9 cellular contexts compared by ENCODE assay signal in genomic region chr20:36830791-36831691, GRCh38. TPM values are rescaled to one million over a fixed set of nuclear protein-coding genes. Genes with fewer than 3 reads are reported as not detected.
A peak's percentile ranks its signal among the peaks of the same experiment; 100 is the strongest.
DNase-seq lines count a peak whose midpoint lies in the region; ATAC-seq and TF ChIP-seq lines count a peak whose summit lies in the region.
"Had no signal": no experiment of that assay in that cellular context is flagged by ENCODE, and none has a peak within 500 bp of the region (broad histone marks: within the 10 kb centered on the region; RNA-seq: fewer than 3 reads in every experiment).

No MANE protein-coding gene starts in this region.

- peaks cover 33% of the 10 kb centered on the region for H3K4me1 Mint-ChIP-seq in activated naive CD8-positive, alpha-beta T cell treated with anti-CD3 and anti-CD28 coated beads, Interleukin-2, amount 10 ng/mL, durations not matched to agents 7 days and 5 days
- H3K4me1 Mint-ChIP-seq in activated naive CD8-positive, alpha-beta T cell treated with anti-CD3 and anti-CD28 coated beads, Interleukin-2, amount 50 U/mL, for 24 hours = peaks cover 16% of the 10 kb centered on the region

- no peak for TF ChIP-seq CTCF in GM13977 (IDR thresholded peaks at IDR 0.05; ENCODE audit: extremely low read depth, insufficient read depth, missing control alignments)

- H3K27me3 Mint-ChIP-seq in activated naive CD8-positive, alpha-beta T cell treated with anti-CD3 and anti-CD28 coated beads, Interleukin-2, amount 10 ng/mL, durations not matched to agents 7 days and 5 days = no peaks in the 10 kb centered on the region
- no peaks in the 10 kb centered on the region for H3K27me3 Mint-ChIP-seq in activated naive CD8-positive, alpha-beta T cell treated with anti-CD3 and anti-CD28 coated beads, Interleukin-2, amount 50 U/mL, for 24 hours

- in situ Hi-C loops in GM13977 (cut with MboI; ENCODE audit: low pct_unique_long_range_greater_than_20kb, low sequenced_read_pairs, unreplicated experiment) = no loop called here

- peak overlapping the region; percentile 31 for H3K27ac Mint-ChIP-seq in activated naive CD8-positive, alpha-beta T cell treated with anti-CD3 and anti-CD28 coated beads, Interleukin-2, amount 10 ng/mL, durations not matched to agents 7 days and 5 days
- H3K27ac Mint-ChIP-seq in activated naive CD8-positive, alpha-beta T cell treated with anti-CD3 and anti-CD28 coated beads, Interleukin-2, amount 50 U/mL, for 24 hours = no peak overlapping the region

- no peaks in the 10 kb centered on the region for H3K9me3 Mint-ChIP-seq in activated naive CD8-positive, alpha-beta T cell treated with anti-CD3 and anti-CD28 coated beads, Interleukin-2, amount 10 ng/mL, durations not matched to agents 7 days and 5 days
- no peaks in the 10 kb centered on the region for H3K9me3 Mint-ChIP-seq in activated naive CD8-positive, alpha-beta T cell treated with anti-CD3 and anti-CD28 coated beads, Interleukin-2, amount 50 U/mL, for 24 hours
- H3K9me3 Mint-ChIP-seq: CD14-positive monocyte had no signal

- H3K4me1 ChIP-seq in duodenal mucosa (ENCODE audit: control insufficient read depth in 1 of 2, insufficient read depth in 2 of 2, low read length in 2 of 2) (peaks cover 26 to 27% of the 10 kb centered on the region in 2 donors), mucosa of rectum (ENCODE audit: control insufficient read depth in 2 of 2, insufficient read depth in 2 of 2, low read length in 2 of 2) (peaks cover 9 to 19% of the 10 kb centered on the region in 2 donors)

- no peaks in the 10 kb centered on the region for H3K36me3 Mint-ChIP-seq in activated naive CD8-positive, alpha-beta T cell treated with anti-CD3 and anti-CD28 coated beads, Interleukin-2, amount 10 ng/mL, durations not matched to agents 7 days and 5 days
- H3K36me3 Mint-ChIP-seq in activated naive CD8-positive, alpha-beta T cell treated with anti-CD3 and anti-CD28 coated beads, Interleukin-2, amount 50 U/mL, for 24 hours (ENCODE audit: low read depth) = no peaks in the 10 kb centered on the region

- no peak overlapping the region for H3K4me3 Mint-ChIP-seq in activated naive CD8-positive, alpha-beta T cell treated with anti-CD3 and anti-CD28 coated beads, Interleukin-2, amount 10 ng/mL, durations not matched to agents 7 days and 5 days
- no peak overlapping the region for H3K4me3 Mint-ChIP-seq in activated naive CD8-positive, alpha-beta T cell treated with anti-CD3 and anti-CD28 coated beads, Interleukin-2, amount 50 U/mL, for 24 hours
- H3K4me3 Mint-ChIP-seq: CD14-positive monocyte had no signal

- no peak for ATAC-seq in activated naive CD8-positive, alpha-beta T cell treated with anti-CD3 and anti-CD28 coated beads, Interleukin-2, amount 10 ng/mL, durations not matched to agents 7 days and 5 days (ENCODE audit: low read depth)
- ATAC-seq in activated naive CD8-positive, alpha-beta T cell treated with anti-CD3 and anti-CD28 coated beads, Interleukin-2, amount 50 U/mL, for 24 hours = no peak

- H3K4me3 ChIP-seq in duodenal mucosa (ENCODE audit: low read depth in 1 of 2, low read length in 2 of 2) = no peak overlapping the region
- no peak overlapping the region for H3K4me3 ChIP-seq in mucosa of rectum (ENCODE audit: low read length in 2 of 2)

- H3K36me3 ChIP-seq in duodenal mucosa (ENCODE audit: control insufficient read depth in 1 of 2, insufficient read depth in 2 of 2, low read length in 2 of 2) = peaks cover 10 to 15% of the 10 kb centered on the region in 2 donors
- peaks cover 13% of the 10 kb centered on the region in 2 donors for H3K36me3 ChIP-seq in mucosa of rectum (ENCODE audit: control insufficient read depth in 2 of 2, insufficient read depth in 2 of 2, low read length in 2 of 2)

- no peaks in the 10 kb centered on the region for H3K27me3 ChIP-seq in duodenal mucosa (ENCODE audit: control insufficient read depth in 1 of 2, insufficient read depth in 2 of 2, low read length in 2 of 2)
- no peaks in the 10 kb centered on the region for H3K27me3 ChIP-seq in mucosa of rectum (ENCODE audit: control insufficient read depth in 2 of 2, insufficient read depth in 2 of 2, low read length in 2 of 2)

- H3K9ac ChIP-seq in duodenal mucosa (ENCODE audit: low read depth in 1 of 2, low read length in 2 of 2) (no peak overlapping the region), mucosa of rectum (ENCODE audit: low read depth in 1 of 2, low read length in 2 of 2) (peak overlapping the region in 1 of 2 donors; percentile 6)

- no peak for DNase-seq in activated naive CD8-positive, alpha-beta T cell treated with anti-CD3 and anti-CD28 coated beads, Interleukin-2, amount 10 ng/mL, durations not matched to agents 7 days and 5 days
- DNase-seq in activated naive CD8-positive, alpha-beta T cell treated with anti-CD3 and anti-CD28 coated beads, Interleukin-2, amount 50 U/mL, for 24 hours = no peak
- no peak for DNase-seq in GM13977 (ENCODE audit: low spot score)
- DNase-seq in SK-N-DZ (ENCODE audit: low spot score) = no peak
- no peak for DNase-seq in NCI-H69 (lab: John Stamatoyannopoulos, UW)
- no peak for DNase-seq in amniotic stem cell (lab: John Stamatoyannopoulos, UW)

- POLR2A ChIA-PET in activated naive CD8-positive, alpha-beta T cell treated with anti-CD3 and anti-CD28 coated beads, Interleukin-2, amount 10 ng/mL, durations not matched to agents 7 days and 5 days (lab: Charles Lee) = interaction anchor here (1.7 kb wide), 1 partner anchor 26 kb away, joined by 4 read pairs; no protein-coding TSS in a partner anchor

- H3K27ac ChIP-seq in duodenal mucosa (ENCODE audit: low read depth, low read length) (peak overlapping the region; percentile 27), mucosa of rectum (ENCODE audit: low read depth in 2 of 2, low read length in 2 of 2) (peak overlapping the region; percentile 23 to 61)

- H3K9me3 ChIP-seq in duodenal mucosa (ENCODE audit: control insufficient read depth in 1 of 2, low read length in 2 of 2) = no peaks in the 10 kb centered on the region
- no peaks in the 10 kb centered on the region for H3K9me3 ChIP-seq in mucosa of rectum (ENCODE audit: control insufficient read depth in 2 of 2, low read length in 2 of 2)

RNA-seq across cellular contexts. Expression of gene TLDC2, which starts 44.9 kb away (rescaled TPM):
- total RNA-seq in activated naive CD8-positive, alpha-beta T cell treated with anti-CD3 and anti-CD28 coated beads, Interleukin-2, amount 10 ng/mL, durations not matched to agents 7 days and 5 days = not detected
- 0.44 and 0.70 TPM in 2 replicates for polyA plus RNA-seq in SK-N-DZ (2014; cell fraction: cytosol; rRNA removed)
- polyA plus RNA-seq in SK-N-DZ (2014; cell fraction: nucleus; rRNA removed) = 0.06 and 0.30 TPM in 2 replicates
- polyA plus RNA-seq: CD14-positive monocyte had no signal

RNA-seq across cellular contexts. Expression of gene DSN1, which starts 57.5 kb away (rescaled TPM):
- total RNA-seq in activated naive CD8-positive, alpha-beta T cell treated with anti-CD3 and anti-CD28 coated beads, Interleukin-2, amount 10 ng/mL, durations not matched to agents 7 days and 5 days = 10 to 100 TPM; 32.2 to 32.4 TPM
- 108 and 121 TPM in 2 replicates for polyA plus RNA-seq in SK-N-DZ (2014; cell fraction: cytosol; rRNA removed)
- 53.8 and 73.5 TPM in 2 replicates for polyA plus RNA-seq in SK-N-DZ (2014; cell fraction: nucleus; rRNA removed)
